ENCODE assay signal across 19 cellular contexts in the genomic region with DNA sequence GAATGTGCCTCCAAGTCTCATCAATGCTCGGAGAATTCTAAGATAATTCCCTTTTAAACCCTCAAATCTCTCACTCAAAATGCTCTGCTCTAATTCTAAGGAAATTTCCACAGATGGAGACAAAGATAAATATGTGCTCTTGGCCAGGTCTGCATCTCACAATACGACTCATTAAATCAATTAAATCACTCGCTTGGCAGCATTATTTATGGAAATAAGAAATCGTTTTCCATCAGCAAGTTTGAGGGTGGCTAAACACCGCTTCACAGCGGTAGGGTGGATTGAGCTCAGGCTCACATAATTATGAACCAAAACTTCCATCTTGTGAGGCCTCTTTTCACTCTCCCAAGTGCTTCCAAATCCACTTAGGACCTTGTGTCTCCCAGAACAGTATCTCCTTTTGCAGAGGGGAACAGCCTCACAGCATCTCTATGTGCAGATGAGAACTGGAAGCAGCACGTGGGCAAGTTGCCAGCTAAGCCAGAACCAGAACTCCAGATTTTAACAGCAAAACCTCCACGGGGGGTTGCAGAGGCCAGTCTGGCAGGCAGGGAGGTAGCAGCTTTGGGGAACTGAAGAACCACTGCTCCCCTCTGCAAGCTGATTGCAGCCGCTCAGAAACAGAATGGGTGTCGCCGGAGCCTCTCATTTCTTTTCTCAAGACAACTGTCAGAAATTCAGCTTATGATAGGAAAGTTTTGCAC. TPM values are rescaled to one million over a fixed set of nuclear protein-coding genes. Genes with fewer than 3 reads are reported as not detected.
"Had no signal": no experiment of that assay in that cellular context is flagged by ENCODE, and none has a peak within 500 bp of the region (broad histone marks: within the 10 kb centered on the region; RNA-seq: fewer than 3 reads in every experiment).

No MANE protein-coding gene starts in this region.

- DNase-seq: activated gamma-delta T cell treated with Interleukin-2 at 50 U/mL for 16 hours; activated T-cell treated with anti-CD3 and anti-CD28 coated beads, Interleukin-2, amount 50 U/mL, for 1 hour; body of pancreas; effector CD4-positive, alpha-beta T cell; foreskin keratinocyte; kidney; lower lobe of right lung; naive B cell; occipital lobe; sigmoid colon; stimulated activated CD4-positive, alpha-beta T cell treated with anti-CD3 and anti-CD28 coated beads, Interleukin-4, amount 100 ng/mL, for 1 hour; stimulated activated naive CD4-positive, alpha-beta T cell had no signal

- ATAC-seq: body of pancreas, foreskin keratinocyte, left lobe of liver, lower lobe of right lung, WTC11 had no signal

- H3K4me2 ChIP-seq: smooth muscle cell had no signal

- H3K27ac ChIP-seq: body of pancreas, foreskin keratinocyte, lower lobe of right lung, sigmoid colon, thoracic aorta, vagina had no signal

- H3K36me3 ChIP-seq: lower lobe of right lung, sigmoid colon, thoracic aorta, vagina had no signal

- H3K4me3 ChIP-seq: body of pancreas, lower lobe of right lung, sigmoid colon, smooth muscle cell, thoracic aorta, vagina had no signal

- H3K27me3 ChIP-seq: body of pancreas, foreskin keratinocyte, sigmoid colon, vagina had no signal

- H3K4me1 ChIP-seq: body of pancreas, foreskin keratinocyte, lower lobe of right lung, sigmoid colon, vagina had no signal

RNA-seq across cellular contexts. Expression of gene RIMBP2, which starts 43.8 kb away (rescaled TPM):
- total RNA-seq: cardiac septum, glomerular endothelial cell, left lobe of liver had no signal
- polyA plus RNA-seq: foreskin keratinocyte, smooth muscle cell had no signal
